In genomic region chr2:163690896-163691295, GRCh38 we compare ENCODE assay signal across 32 cellular contexts. TPM values are rescaled to one million over a fixed set of nuclear protein-coding genes. Genes with fewer than 3 reads are reported as not detected.
DNase-seq lines count a peak whose midpoint lies in the region; ATAC-seq, FAIRE-seq and TF ChIP-seq lines count a peak whose summit lies in the region.
"Had no signal": no experiment of that assay in that cellular context is flagged by ENCODE, and none has a peak within 500 bp of the region (broad histone marks: within the 10 kb centered on the region; RNA-seq: fewer than 3 reads in every experiment).

No MANE protein-coding gene starts in this region.

- FAIRE-seq in HepG2 (lab: Jason Lieb, UNC) (no peak), kidney (lab: Jason Lieb, UNC) (no peak)
- FAIRE-seq: astrocyte had no signal

- WGBS in liver: 34% methylated on average over 2 of the region's 2 CpGs
- WGBS in HepG2 (ENCODE audit: low lambda C conversion rate): 93% methylated on average over 2 of the region's 2 CpGs

- no peaks in the 10 kb centered on the region for H3K9me3 ChIP-seq in liver (ENCODE audit: control insufficient read depth in 4 of 4, low read length in 3 of 4)
- no peaks in the 10 kb centered on the region for H3K9me3 ChIP-seq in HepG2 (ENCODE audit: low read length)
- H3K9me3 ChIP-seq in subcutaneous abdominal adipose tissue (ENCODE audit: control insufficient read depth in 5 of 5, low read length in 5 of 5): no peaks in the 10 kb centered on the region
- H3K9me3 ChIP-seq in kidney (ENCODE audit: control insufficient read depth in 1 of 2, low read length in 2 of 2): no peaks in the 10 kb centered on the region
- H3K9me3 ChIP-seq: left lung, SK-N-SH, transverse colon had no signal

- peaks cover 0 to 5% (median under 1%) of the 10 kb centered on the region in 4 donors for H3K4me1 ChIP-seq in liver (ENCODE audit: control insufficient read depth in 4 of 4, insufficient read depth in 4 of 4, low read length in 3 of 4)
- H3K4me1 ChIP-seq in HepG2 (ENCODE audit: insufficient read depth, low read length): peaks cover 12% of the 10 kb centered on the region
- peaks cover 0 to 52% (median 29%) of the 10 kb centered on the region in 5 donors for H3K4me1 ChIP-seq in subcutaneous abdominal adipose tissue (ENCODE audit: control insufficient read depth in 5 of 5, insufficient read depth in 5 of 5, low read length in 5 of 5)
- H3K4me1 ChIP-seq in kidney (ENCODE audit: control insufficient read depth in 1 of 2, insufficient read depth in 1 of 2, low read depth in 1 of 2, low read length in 2 of 2): peaks cover 3 to 13% of the 10 kb centered on the region in 2 donors
- H3K4me1 ChIP-seq: left lung had no signal

- no peak overlapping the region for H3K27ac Mint-ChIP-seq in stimulated activated naive B cell treated with anti-CD40 and anti-IgM and Interleukin-4, amounts not matched to agents 10 μg/mL and 1 μg/mL and 100 μg/mL, for 72 hours
- H3K27ac Mint-ChIP-seq: activated B cell treated with CpG ODN at 0.5 μM for 24 hours; activated naive CD8-positive, alpha-beta T cell treated with anti-CD3 and anti-CD28 coated beads for 36 hours; CD14-positive monocyte; dendritic cell treated with granulocyte-macrophage colony-stimulating factor and Interleukin-4, amounts not matched to agents 40 ng/mL and 50 ng/mL, for 4 days; endodermal cell; H9; stimulated activated effector memory CD8-positive, alpha-beta T cell treated with anti-CD3 and anti-CD28 coated beads, Interleukin-12 subunit alpha, Interleukin-12 subunit beta, amount 100 ng/mL, for 72 hours; T-helper 1 cell treated with Interleukin-12 subunit alpha and Interleukin-12 subunit beta and Interleukin-4 antibody, amounts not matched to agents 30 μg/mL and 1 μg/mL, for 36 hours had no signal

- no peak overlapping the region for H3K4me2 ChIP-seq in HepG2 (ENCODE audit: low read depth, low read length)
- H3K4me2 ChIP-seq: SK-N-SH had no signal

- DNase-seq in HepG2 (ENCODE audit: low spot score): no peak
- DNase-seq in left ventricle myocardium superior: no peak
- DNase-seq in stimulated activated naive B cell treated with anti-CD40 and anti-IgM and Interleukin-4, amounts not matched to agents 10 μg/mL and 1 μg/mL and 100 μg/mL, for 72 hours: no peak
- no peak for DNase-seq in globus pallidus (ENCODE audit: low spot score)
- DNase-seq in kidney: no peak
- DNase-seq: 8988T; activated B cell treated with CpG ODN at 0.5 μM for 24 hours; activated gamma-delta T cell; activated naive CD8-positive, alpha-beta T cell treated with anti-CD3 and anti-CD28 coated beads for 36 hours; activated T-cell treated with anti-CD3 and anti-CD28 coated beads, Interleukin-2, amount 50 U/mL, for 4 hours; caudate nucleus; DMS79 treated with DMSO at 0.1 percent for 48 hours; endodermal cell; GDM1; H9; KBM-7; left lung; MM.1S; NCI-H1105 treated with DMSO at 0.1 percent for 48 hours; NCI-H1930; NCI-H510A treated with DMSO at 0.1 percent for 48 hours; RPMI8226; SK-N-SH; transverse colon had no signal

- no peaks in the 10 kb centered on the region for H3K9me3 Mint-ChIP-seq in stimulated activated naive B cell treated with anti-CD40 and anti-IgM and Interleukin-4, amounts not matched to agents 10 μg/mL and 1 μg/mL and 100 μg/mL, for 72 hours
- H3K9me3 Mint-ChIP-seq: activated B cell treated with CpG ODN at 0.5 μM for 24 hours; dendritic cell treated with granulocyte-macrophage colony-stimulating factor and Interleukin-4, amounts not matched to agents 40 ng/mL and 50 ng/mL, for 4 days; endodermal cell; H9; T-helper 1 cell treated with Interleukin-12 subunit alpha and Interleukin-12 subunit beta and Interleukin-4 antibody, amounts not matched to agents 30 μg/mL and 1 μg/mL, for 36 hours had no signal

- H3K36me3 ChIP-seq in liver (ENCODE audit: control insufficient read depth in 4 of 4, insufficient read depth in 3 of 4, low read depth in 1 of 4, low read length in 3 of 4): no peaks in the 10 kb centered on the region
- H3K36me3 ChIP-seq in HepG2 (replicated peaks in 1 of 2; ENCODE audit: control insufficient read depth in 1 of 2, insufficient read depth in 2 of 2, low read length in 2 of 2): no peaks in the 10 kb centered on the region
- no peaks in the 10 kb centered on the region for H3K36me3 ChIP-seq in subcutaneous abdominal adipose tissue (ENCODE audit: control insufficient read depth in 5 of 5, insufficient read depth in 5 of 5, low read length in 5 of 5)
- H3K36me3 ChIP-seq in kidney (ENCODE audit: control insufficient read depth in 1 of 2, insufficient read depth in 2 of 2, low read length in 2 of 2): no peaks in the 10 kb centered on the region
- H3K36me3 ChIP-seq: left lung, transverse colon had no signal

- in situ Hi-C loops in HepG2 (cut with HindIII; ENCODE audit: extremely low pct_ligation_motif_present, low pct_unique_long_range_greater_than_20kb): no loop called here

- no peaks in the 10 kb centered on the region for H3K27me3 Mint-ChIP-seq in stimulated activated naive B cell treated with anti-CD40 and anti-IgM and Interleukin-4, amounts not matched to agents 10 μg/mL and 1 μg/mL and 100 μg/mL, for 72 hours
- H3K27me3 Mint-ChIP-seq: activated B cell treated with CpG ODN at 0.5 μM for 24 hours; activated naive CD8-positive, alpha-beta T cell treated with anti-CD3 and anti-CD28 coated beads for 36 hours; dendritic cell treated with granulocyte-macrophage colony-stimulating factor and Interleukin-4, amounts not matched to agents 40 ng/mL and 50 ng/mL, for 4 days had no signal

- no peaks in the 10 kb centered on the region for H3K27me3 ChIP-seq in liver (ENCODE audit: control insufficient read depth in 4 of 4, insufficient read depth in 4 of 4, low read length in 3 of 4)
- H3K27me3 ChIP-seq in HepG2 (ENCODE audit: control insufficient read depth in 1 of 2, insufficient read depth in 2 of 2, low read length in 2 of 2): no peaks in the 10 kb centered on the region
- no peaks in the 10 kb centered on the region for H3K27me3 ChIP-seq in subcutaneous abdominal adipose tissue (ENCODE audit: control insufficient read depth in 5 of 5, insufficient read depth in 4 of 5, low read length in 5 of 5)
- H3K27me3 ChIP-seq: left lung, transverse colon had no signal

- no peaks in the 10 kb centered on the region for H3K4me1 Mint-ChIP-seq in stimulated activated naive B cell treated with anti-CD40 and anti-IgM and Interleukin-4, amounts not matched to agents 10 μg/mL and 1 μg/mL and 100 μg/mL, for 72 hours
- H3K4me1 Mint-ChIP-seq: activated B cell treated with CpG ODN at 0.5 μM for 24 hours; activated naive CD8-positive, alpha-beta T cell treated with anti-CD3 and anti-CD28 coated beads for 36 hours; CD14-positive monocyte; stimulated activated effector memory CD8-positive, alpha-beta T cell treated with anti-CD3 and anti-CD28 coated beads, Interleukin-12 subunit alpha, Interleukin-12 subunit beta, amount 100 ng/mL, for 72 hours had no signal

- no TSS peak for BruUV-seq in HepG2 (replicated peaks; lab: Mats Ljungman, UMichigan)

- H3K79me2 ChIP-seq in HepG2 (ENCODE audit: insufficient read depth, low read length): peaks cover 8% of the 10 kb centered on the region

- H3K27ac ChIP-seq in liver (ENCODE audit: low read depth in 1 of 2, low read length in 2 of 2) (no peak overlapping the region), HepG2 (ENCODE audit: extremely low read length, insufficient read depth, low read length) (no peak overlapping the region), subcutaneous abdominal adipose tissue (ENCODE audit: low read depth, low read length) (peak overlapping the region; percentile 63), kidney (ENCODE audit: low read depth in 2 of 2, low read length in 2 of 2) (no peak overlapping the region)
- H3K27ac ChIP-seq: left lung had no signal

- no peak for TF ChIP-seq EP300 in HepG2 (IDR thresholded peaks at IDR 0.05; ENCODE audit: low read depth in 2 of 2, low read length in 2 of 2)
- TF ChIP-seq EP300 in HepG2 (CRISPR knock-in tag; IDR thresholded peaks at IDR 0.05; ENCODE audit: borderline replicate concordance): no peak

- POLR2A ChIA-PET in HepG2 (lab: Yijun Ruan, JAX): no interaction called here

- no peak for ATAC-seq in HepG2
- ATAC-seq in left ventricle myocardium superior: peak; percentile 53
- no peak for ATAC-seq in stimulated activated naive B cell treated with anti-CD40 and anti-IgM and Interleukin-4, amounts not matched to agents 10 μg/mL and 1 μg/mL and 100 μg/mL, for 72 hours (replicated peaks)
- no peak for ATAC-seq in esophagus mucosa
- ATAC-seq: activated T-cell treated with anti-CD3 and anti-CD28 coated beads, Interleukin-2, amount 50 U/mL, for 4 hours; left lung; stimulated activated effector memory CD8-positive, alpha-beta T cell treated with anti-CD3 and anti-CD28 coated beads, Interleukin-12 subunit alpha, Interleukin-12 subunit beta, amount 100 ng/mL, for 72 hours had no signal

- H3K9ac ChIP-seq in liver (ENCODE audit: low read depth in 1 of 2, low read length in 2 of 2) (no peak overlapping the region), HepG2 (ENCODE audit: insufficient read depth, low read depth, low read length) (no peak overlapping the region), subcutaneous abdominal adipose tissue (ENCODE audit: low read length in 5 of 5) (no peak overlapping the region), kidney (ENCODE audit: low read length in 2 of 2) (no peak overlapping the region)
- H3K9ac ChIP-seq: SK-N-SH had no signal

- H3K4me3 ChIP-seq in liver (ENCODE audit: low read depth in 1 of 3, low read length in 3 of 3): no peak overlapping the region
- H3K4me3 ChIP-seq in HepG2 (replicated peaks in 1 of 3; ENCODE audit: insufficient read depth in 1 of 3, low read depth in 2 of 3, low read length in 3 of 3): no peak overlapping the region
- no peak overlapping the region for H3K4me3 ChIP-seq in subcutaneous abdominal adipose tissue (ENCODE audit: low read depth in 1 of 5, low read length in 5 of 5)
- H3K4me3 ChIP-seq in kidney (ENCODE audit: low read length in 2 of 2): no peak overlapping the region
- H3K4me3 ChIP-seq: left lung, transverse colon had no signal

- no peaks in the 10 kb centered on the region for H3K36me3 Mint-ChIP-seq in stimulated activated naive B cell treated with anti-CD40 and anti-IgM and Interleukin-4, amounts not matched to agents 10 μg/mL and 1 μg/mL and 100 μg/mL, for 72 hours
- H3K36me3 Mint-ChIP-seq: activated naive CD8-positive, alpha-beta T cell treated with anti-CD3 and anti-CD28 coated beads for 36 hours; CD14-positive monocyte; stimulated activated effector memory CD8-positive, alpha-beta T cell treated with anti-CD3 and anti-CD28 coated beads, Interleukin-12 subunit alpha, Interleukin-12 subunit beta, amount 100 ng/mL, for 72 hours had no signal

- no peak for TF ChIP-seq POLR2A in HepG2 (IDR thresholded peaks at IDR 0.05; ENCODE audit: insufficient read depth in 1 of 2, low read depth in 2 of 2, low read length in 2 of 2)

- intact Hi-C loops in HepG2 (cut with micrococcal nuclease; ENCODE audit: unreplicated experiment) (no loop called here), left ventricle myocardium superior (cut with micrococcal nuclease) (no loop called here), kidney (cut with DNase I) (no loop called here)

- no peak overlapping the region for H3K4me3 Mint-ChIP-seq in stimulated activated naive B cell treated with anti-CD40 and anti-IgM and Interleukin-4, amounts not matched to agents 10 μg/mL and 1 μg/mL and 100 μg/mL, for 72 hours
- H3K4me3 Mint-ChIP-seq: activated B cell treated with CpG ODN at 0.5 μM for 24 hours; activated naive CD8-positive, alpha-beta T cell treated with anti-CD3 and anti-CD28 coated beads for 36 hours; activated T-cell treated with anti-CD3 and anti-CD28 coated beads, Interleukin-2, amount 50 U/mL, for 4 hours; CD14-positive monocyte; dendritic cell treated with granulocyte-macrophage colony-stimulating factor and Interleukin-4, amounts not matched to agents 40 ng/mL and 50 ng/mL, for 4 days; endodermal cell; H9; stimulated activated effector memory CD8-positive, alpha-beta T cell treated with anti-CD3 and anti-CD28 coated beads, Interleukin-12 subunit alpha, Interleukin-12 subunit beta, amount 100 ng/mL, for 72 hours; T-helper 1 cell treated with Interleukin-12 subunit alpha and Interleukin-12 subunit beta and Interleukin-4 antibody, amounts not matched to agents 30 μg/mL and 1 μg/mL, for 36 hours had no signal

- TF ChIP-seq CTCF in liver (IDR thresholded peaks at IDR 0.05; ENCODE audit: low read depth, low read length, missing input control): no peak
- TF ChIP-seq CTCF in HepG2 (CRISPR knock-in tag; IDR thresholded peaks at IDR 0.05): no peak
- no peak for TF ChIP-seq CTCF in kidney (IDR thresholded peaks at IDR 0.05; ENCODE audit: borderline replicate concordance, extremely low read depth, insufficient read depth)

- no peak overlapping the region for H2AFZ ChIP-seq in HepG2 (ENCODE audit: low read length)

- no peaks in the 10 kb centered on the region for H4K20me1 ChIP-seq in HepG2 (ENCODE audit: insufficient read depth, low read length)

- CTCF ChIA-PET in HepG2 (lab: Yijun Ruan, JAX; ENCODE audit: low intra/inter-chr PET ratio, low total read pairs): no interaction called here

- TF ChIP-seq RAD21 in liver (IDR thresholded peaks at IDR 0.05) (peak in 1 of 2 donors; percentile 34), HepG2 (CRISPR knock-in tag; IDR thresholded peaks at IDR 0.05) (no peak)

RNA-seq across cellular contexts. Expression of gene FIGN, which starts 44.9 kb away (rescaled TPM):
- total RNA-seq in liver: 1 to 10 TPM; 4.9 to 5.4 TPM
- 1 to 10 TPM; 1.1 to 7.8 TPM for polyA plus RNA-seq in liver
- 6.6 and 11.6 TPM in 2 replicates for total RNA-seq in HepG2 (2016; rRNA removed; fragmentation: Illumina TruSeq; extraction: Trizol)
- total RNA-seq in HepG2 (2016; cell fraction: cytosol; rRNA removed; fragmentation: Illumina TruSeq; extraction: Trizol; ENCODE audit: low read depth): 0.81 and 1.4 TPM in 2 replicates
- total RNA-seq in HepG2 (2016; cell fraction: insoluble cytoplasmic fraction; rRNA removed; fragmentation: Illumina TruSeq; extraction: Trizol): 6.1 and 11.5 TPM in 2 replicates
- total RNA-seq in HepG2 (2016; cell fraction: membrane; rRNA removed; fragmentation: Illumina TruSeq; extraction: Trizol): 3.7 and 3.9 TPM in 2 replicates
- 13.5 and 18.6 TPM in 2 replicates for total RNA-seq in HepG2 (2016; cell fraction: nucleus; rRNA removed; fragmentation: Illumina TruSeq; extraction: Trizol)
- polyA plus RNA-seq in HepG2 (2011; rRNA removed): 5.3 and 6.7 TPM in 2 replicates
- 2.8 and 3.5 TPM in 2 replicates for polyA plus RNA-seq in HepG2 (2011; cell fraction: cytosol; rRNA removed)
- polyA plus RNA-seq in HepG2 (2011; cell fraction: nucleus; rRNA removed): 8.1 and 9.8 TPM in 2 replicates
- polyA plus RNA-seq in HepG2 (2012): 5.9 and 7.7 TPM in 2 replicates
- 0.47 and 0.76 TPM in 2 replicates for polyA plus RNA-seq in HepG2 (2016; cell fraction: cytosol; fragmentation: Illumina TruSeq; extraction: Trizol; ENCODE audit: low read depth)
- polyA plus RNA-seq in HepG2 (2016; cell fraction: insoluble cytoplasmic fraction; fragmentation: Illumina TruSeq; extraction: Trizol; ENCODE audit: low read depth): 6.4 and 6.6 TPM in 2 replicates
- polyA plus RNA-seq in HepG2 (2016; cell fraction: membrane; fragmentation: Illumina TruSeq; extraction: Trizol; ENCODE audit: low read depth): 1.2 and 1.3 TPM in 2 replicates
- 12.1 and 13.6 TPM in 2 replicates for polyA plus RNA-seq in HepG2 (2016; cell fraction: nucleus; fragmentation: Illumina TruSeq; extraction: Trizol; ENCODE audit: insufficient read depth, low read depth)
- 6.0 and 12.1 TPM in 2 replicates for polyA minus RNA-seq in HepG2 (2011; rRNA and poly(A)+ RNA removed; ENCODE audit: low replicate concordance)
- 6.7 TPM in 2 replicates for polyA minus RNA-seq in HepG2 (2011; cell fraction: cytosol; rRNA and poly(A)+ RNA removed)
- 21.6 and 30.1 TPM in 2 replicates for polyA minus RNA-seq in HepG2 (2011; cell fraction: nucleus; rRNA and poly(A)+ RNA removed)
- 16.6 TPM for total RNA-seq in left ventricle myocardium superior
- 1.0 TPM for total RNA-seq in esophagus mucosa
- total RNA-seq in kidney: 8.0 TPM
- 1.1 TPM for polyA plus RNA-seq in kidney (ENCODE audit: insufficient read depth, low read depth, low replicate concordance)
- total RNA-seq: activated B cell treated with CpG ODN at 0.5 μM for 24 hours; activated naive CD8-positive, alpha-beta T cell treated with anti-CD3 and anti-CD28 coated beads for 36 hours; activated T-cell treated with anti-CD3 and anti-CD28 coated beads, Interleukin-2, amount 50 U/mL, for 4 hours had no signal
- polyA plus RNA-seq: CD14-positive monocyte had no signal
